8 cellular contexts compared by ENCODE assay signal in genomic region chr1:183180634-183181056, GRCh38. TPM values are rescaled to one million over a fixed set of nuclear protein-coding genes. Genes with fewer than 3 reads are reported as not detected.
DNase-seq lines count a peak whose midpoint lies in the region; ATAC-seq and TF ChIP-seq lines count a peak whose summit lies in the region.

No MANE protein-coding gene starts in this region.

- intact Hi-C loops in left lung (cut with DNase I) = no loop called here

- H3K4me3 ChIP-seq in astrocyte of the cerebellum (ENCODE audit: low read depth, low read length) (no peak overlapping the region), left lung (no peak overlapping the region)

- H3K27me3 ChIP-seq in left lung = peaks cover 0 to 4% of the 10 kb centered on the region in 2 donors

- H3K36me3 ChIP-seq in left lung = no peaks in the 10 kb centered on the region

- in situ Hi-C loops in astrocyte of the cerebellum (cut with HindIII; ENCODE audit: low sequenced_read_pairs) = no loop called here

- peaks cover 6 to 11% of the 10 kb centered on the region in 2 donors for H3K4me1 ChIP-seq in left lung

- peak; percentile 47 for DNase-seq in astrocyte of the cerebellum (ENCODE audit: low read depth)
- DNase-seq in left lung = peak in 1 of 2 donors; percentile 49
- no peak for DNase-seq in left lobe of liver (ENCODE audit: low spot score)
- no peak for DNase-seq in Ammon's horn (ENCODE audit: low spot score)
- DNase-seq in anterior cingulate cortex (lab: John Stamatoyannopoulos, UW) = no peak

- no peaks in the 10 kb centered on the region for H3K9me3 ChIP-seq in left lung

- peak; percentile 79 for ATAC-seq in GM19025 (IDR thresholded peaks at IDR 0.05; ENCODE audit: low read depth, unreplicated experiment)
- ATAC-seq in HG03108 (IDR thresholded peaks at IDR 0.05; ENCODE audit: unreplicated experiment) = peak; percentile 70
- peak; percentile 84 for ATAC-seq in left lung
- ATAC-seq in GM21526 (IDR thresholded peaks at IDR 0.05; ENCODE audit: low FRiP score, unreplicated experiment) = no peak
- no peak for ATAC-seq in left lobe of liver

- H3K27ac ChIP-seq in left lung = peak overlapping the region; percentile 50 to 68

- TF ChIP-seq CTCF in astrocyte of the cerebellum (IDR thresholded peaks at IDR 0.05; ENCODE audit: low read depth, low read length, missing control alignments) (no peak), left lung (IDR thresholded peaks at IDR 0.05) (no peak)

RNA-seq across cellular contexts. Expression of gene LAMC2, which starts 5.4 kb away (rescaled TPM):
- total RNA-seq in left lung (100 to 1,000 TPM in 1 of 2 donors, 10 to 100 TPM in 1; 46.8 to 104 TPM), left lobe of liver (0.30 TPM)

Comparison
In these comparisons a context has a peak if more than half of its experiments do, and no peak if none do; other contexts are left out.
1. ATAC-seq: peak in GM19025 (single experiment), HG03108 (single experiment) and left lung (single experiment); none in GM21526 (single experiment) and left lobe of liver (single experiment).
2. RNA of gene LAMC2, which starts 5.4 kb away (total RNA-seq): 46.8 to 104 TPM in left lung; 0.30 TPM in left lobe of liver (single experiment); every median in the first group is over 10 times any median in the second.